Comparison of ENCODE assay signal across 11 cellular contexts in genomic region chr15:29968099-29968892, GRCh38.
DNase-seq lines count a peak whose midpoint lies in the region; ATAC-seq and TF ChIP-seq lines count a peak whose summit lies in the region.
"Had no signal": no experiment of that assay in that cellular context is flagged by ENCODE, and none has a peak within 500 bp of the region (broad histone marks: within the 10 kb centered on the region; RNA-seq: fewer than 3 reads in every experiment).

No MANE protein-coding gene starts in this region.

- no peaks in the 10 kb centered on the region for H3K36me3 Mint-ChIP-seq in activated CD8-positive, alpha-beta T cell treated with anti-CD3 and anti-CD28 coated beads for 36 hours (ENCODE audit: low read depth)

- no peaks in the 10 kb centered on the region for H3K9me3 Mint-ChIP-seq in activated CD8-positive, alpha-beta T cell treated with anti-CD3 and anti-CD28 coated beads for 36 hours

- H3K27me3 ChIP-seq in Peyer's patch (peaks cover 0 to 6% of the 10 kb centered on the region in 2 donors), gastroesophageal sphincter (peaks cover 59% of the 10 kb centered on the region), ovary (no peaks in the 10 kb centered on the region), HAP-1 (ENCODE audit: low read depth) (0 out of 2 replicates have a peak, but pooled peaks cover 6% of the 10 kb centered on the region)
- H3K27me3 ChIP-seq: thyroid gland had no signal

- H3K4me1 Mint-ChIP-seq in activated CD8-positive, alpha-beta T cell treated with anti-CD3 and anti-CD28 coated beads for 36 hours (ENCODE audit: low read depth) = peaks cover 2% of the 10 kb centered on the region
- H3K4me1 Mint-ChIP-seq: memory B cell had no signal

- CTCF ChIA-PET in activated CD8-positive, alpha-beta T cell treated with anti-CD3 and anti-CD28 coated beads for 36 hours (lab: Charles Lee) = no interaction called here

- H3K9me3 ChIP-seq in Peyer's patch = no peaks in the 10 kb centered on the region
- peaks cover 0 to 11% (median 0%) of the 10 kb centered on the region in 3 donors for H3K9me3 ChIP-seq in gastroesophageal sphincter
- H3K9me3 ChIP-seq in ovary = no peaks in the 10 kb centered on the region
- H3K9me3 ChIP-seq in HAP-1 = no peaks in the 10 kb centered on the region
- H3K9me3 ChIP-seq: thyroid gland had no signal

- TF ChIP-seq EP300 in gastroesophageal sphincter (IDR thresholded peaks at IDR 0.05) (no peak), ovary (IDR thresholded peaks at IDR 0.05) (no peak)

- intact Hi-C loops in ovary (cut with DNase I) = no loop called here
- intact Hi-C loops in activated CD8-positive, alpha-beta T cell treated with anti-CD3 and anti-CD28 coated beads for 36 hours (cut with micrococcal nuclease) = no loop called here

- TF ChIP-seq POLR2A in Peyer's patch (IDR thresholded peaks at IDR 0.05) = no peak
- TF ChIP-seq POLR2A in gastroesophageal sphincter (IDR thresholded peaks at IDR 0.05) = no peak
- TF ChIP-seq POLR2A in ovary (IDR thresholded peaks at IDR 0.05) = no peak

- H3K27ac ChIP-seq in Peyer's patch = no peak overlapping the region
- no peak overlapping the region for H3K27ac ChIP-seq in gastroesophageal sphincter
- no peak overlapping the region for H3K27ac ChIP-seq in ovary
- H3K27ac ChIP-seq: KMS-11, thyroid gland had no signal

- POLR2A ChIA-PET in activated CD8-positive, alpha-beta T cell treated with anti-CD3 and anti-CD28 coated beads for 36 hours (lab: Charles Lee) = no interaction called here

- WGBS in gastroesophageal sphincter (ENCODE audit: low coverage in 1 of 2), 2 donors = 32% methylated on average over 4 of the region's 90 CpGs; no CpG with 5 or more reads in 1 of the 2 donors
- WGBS in ovary, 3 donors = 2 to 4% (median 4%) methylated on average over 71 to 90 of the region's 90 CpGs

- no peak overlapping the region for H3K27ac Mint-ChIP-seq in activated CD8-positive, alpha-beta T cell treated with anti-CD3 and anti-CD28 coated beads for 36 hours
- H3K27ac Mint-ChIP-seq: memory B cell had no signal

- H3K4me1 ChIP-seq in Peyer's patch = no peaks in the 10 kb centered on the region
- peaks cover 0 to 6% (median 0%) of the 10 kb centered on the region in 3 donors for H3K4me1 ChIP-seq in gastroesophageal sphincter
- no peaks in the 10 kb centered on the region for H3K4me1 ChIP-seq in ovary (ENCODE audit: insufficient read depth)
- H3K4me1 ChIP-seq in HAP-1 = no peaks in the 10 kb centered on the region

- H3K4me3 ChIP-seq in Peyer's patch = peak overlapping the region in 3 of 4 donors; percentile 3 to 52 (median 49)
- peak overlapping the region in 1 of 2 donors; percentile 51 for H3K4me3 ChIP-seq in gastroesophageal sphincter
- H3K4me3 ChIP-seq in ovary = peak overlapping the region; percentile 51
- H3K4me3 ChIP-seq in HAP-1 = no peak overlapping the region

- H3K36me3 ChIP-seq in Peyer's patch = no peaks in the 10 kb centered on the region
- H3K36me3 ChIP-seq in gastroesophageal sphincter = no peaks in the 10 kb centered on the region
- no peaks in the 10 kb centered on the region for H3K36me3 ChIP-seq in ovary
- H3K36me3 ChIP-seq in HAP-1 (replicated peaks) = no peaks in the 10 kb centered on the region
- H3K36me3 ChIP-seq: thyroid gland had no signal

- H3K27me3 Mint-ChIP-seq in activated CD8-positive, alpha-beta T cell treated with anti-CD3 and anti-CD28 coated beads for 36 hours = peaks cover 49% of the 10 kb centered on the region

- no peak overlapping the region for H3K4me3 Mint-ChIP-seq in activated CD8-positive, alpha-beta T cell treated with anti-CD3 and anti-CD28 coated beads for 36 hours
- H3K4me3 Mint-ChIP-seq: memory B cell had no signal

- in situ Hi-C loops in HAP-1 (cut with MboI; ENCODE audit: low sequenced_read_pairs) = no loop called here

- DNase-seq in DMS53 treated with DMSO at 0.1 percent for 48 hours (lab: John Stamatoyannopoulos, UW; ENCODE audit: unreplicated experiment) = peak; percentile 3
- DNase-seq in Peyer's patch = no peak
- peak in 3 of 5 donors; percentile 11 to 48 (median 28) for DNase-seq in ovary
- no peak for DNase-seq in activated CD8-positive, alpha-beta T cell treated with anti-CD3 and anti-CD28 coated beads for 36 hours
- DNase-seq in HAP-1 (ENCODE audit: low spot score in 2 of 2) = no peak
- DNase-seq in NCI-H1436 (lab: John Stamatoyannopoulos, UW) = no peak
- no peak for DNase-seq in OCI-M1 (lab: John Stamatoyannopoulos, UW)

- TF ChIP-seq CTCF in Peyer's patch (IDR thresholded peaks at IDR 0.05) = no peak
- TF ChIP-seq CTCF in gastroesophageal sphincter (IDR thresholded peaks at IDR 0.05) = no peak
- TF ChIP-seq CTCF in ovary (IDR thresholded peaks at IDR 0.05) = no peak
- no peak for TF ChIP-seq CTCF in activated CD8-positive, alpha-beta T cell treated with anti-CD3 and anti-CD28 coated beads for 36 hours (IDR thresholded peaks at IDR 0.05)

- peak; percentile 28 for ATAC-seq in gastroesophageal sphincter
- no peak for ATAC-seq in activated CD8-positive, alpha-beta T cell treated with anti-CD3 and anti-CD28 coated beads for 36 hours

Comparison
In these comparisons a context has a peak if more than half of its experiments do, and no peak if none do; other contexts are left out.
1. DNase-seq: peak in DMS53 treated with DMSO at 0.1 percent for 48 hours (single experiment) and ovary (3 of 5); none in Peyer's patch (0 of 3), activated CD8-positive, alpha-beta T cell treated with anti-CD3 and anti-CD28 coated beads for 36 hours (single experiment), HAP-1 (0 of 2), NCI-H1436 (single experiment) and OCI-M1 (single experiment).